ENCODE assay signal across 1 cellular context in the genomic region with DNA sequence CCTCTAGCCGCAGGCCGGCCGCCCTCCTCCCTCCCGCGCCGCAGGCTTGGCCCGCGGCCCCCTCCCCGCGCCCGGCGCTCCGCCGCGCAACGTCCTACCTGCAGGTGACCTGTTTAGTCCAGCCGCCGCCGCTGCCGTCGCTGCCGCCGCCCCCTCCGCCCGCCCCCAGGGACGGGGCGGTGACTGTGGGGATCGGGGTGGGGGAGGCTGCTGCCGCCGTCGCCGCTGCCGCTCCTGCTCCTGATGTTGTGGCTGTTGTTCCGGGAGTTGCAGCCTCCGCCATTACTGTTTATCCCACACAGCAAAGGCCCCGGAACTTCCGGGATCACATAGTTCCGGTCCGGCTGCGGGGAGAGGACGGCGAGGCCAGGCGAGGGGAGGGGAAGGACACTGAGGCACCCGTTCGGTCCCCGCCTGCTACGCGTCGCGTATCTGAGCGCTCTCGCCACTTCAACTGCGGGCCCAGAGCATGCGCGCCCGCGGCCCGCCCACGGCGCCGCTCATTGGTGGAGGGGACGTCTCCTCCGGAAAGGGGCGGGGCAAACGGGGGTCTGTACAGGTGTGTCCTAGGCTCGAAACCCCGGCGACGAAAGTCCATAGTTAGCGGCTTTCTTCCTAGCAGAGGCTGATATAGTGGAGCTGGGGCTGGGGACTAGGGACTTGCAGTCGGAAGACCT.
TF ChIP-seq lines count a peak whose summit lies in the region.

A gene with protein sequence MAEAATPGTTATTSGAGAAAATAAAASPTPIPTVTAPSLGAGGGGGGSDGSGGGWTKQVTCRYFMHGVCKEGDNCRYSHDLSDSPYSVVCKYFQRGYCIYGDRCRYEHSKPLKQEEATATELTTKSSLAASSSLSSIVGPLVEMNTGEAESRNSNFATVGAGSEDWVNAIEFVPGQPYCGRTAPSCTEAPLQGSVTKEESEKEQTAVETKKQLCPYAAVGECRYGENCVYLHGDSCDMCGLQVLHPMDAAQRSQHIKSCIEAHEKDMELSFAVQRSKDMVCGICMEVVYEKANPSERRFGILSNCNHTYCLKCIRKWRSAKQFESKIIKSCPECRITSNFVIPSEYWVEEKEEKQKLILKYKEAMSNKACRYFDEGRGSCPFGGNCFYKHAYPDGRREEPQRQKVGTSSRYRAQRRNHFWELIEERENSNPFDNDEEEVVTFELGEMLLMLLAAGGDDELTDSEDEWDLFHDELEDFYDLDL (minus strand): TSS at position 444 of the 677 bp plus-strand sequence. CDS start 161 bp downstream, at position 283.

TF ChIP-seq in HCT116, 20 proteins besides CTCF, POLR2A, EP300 and RAD21 (continued from another document):
- TF ChIP-seq, protein P1, sequence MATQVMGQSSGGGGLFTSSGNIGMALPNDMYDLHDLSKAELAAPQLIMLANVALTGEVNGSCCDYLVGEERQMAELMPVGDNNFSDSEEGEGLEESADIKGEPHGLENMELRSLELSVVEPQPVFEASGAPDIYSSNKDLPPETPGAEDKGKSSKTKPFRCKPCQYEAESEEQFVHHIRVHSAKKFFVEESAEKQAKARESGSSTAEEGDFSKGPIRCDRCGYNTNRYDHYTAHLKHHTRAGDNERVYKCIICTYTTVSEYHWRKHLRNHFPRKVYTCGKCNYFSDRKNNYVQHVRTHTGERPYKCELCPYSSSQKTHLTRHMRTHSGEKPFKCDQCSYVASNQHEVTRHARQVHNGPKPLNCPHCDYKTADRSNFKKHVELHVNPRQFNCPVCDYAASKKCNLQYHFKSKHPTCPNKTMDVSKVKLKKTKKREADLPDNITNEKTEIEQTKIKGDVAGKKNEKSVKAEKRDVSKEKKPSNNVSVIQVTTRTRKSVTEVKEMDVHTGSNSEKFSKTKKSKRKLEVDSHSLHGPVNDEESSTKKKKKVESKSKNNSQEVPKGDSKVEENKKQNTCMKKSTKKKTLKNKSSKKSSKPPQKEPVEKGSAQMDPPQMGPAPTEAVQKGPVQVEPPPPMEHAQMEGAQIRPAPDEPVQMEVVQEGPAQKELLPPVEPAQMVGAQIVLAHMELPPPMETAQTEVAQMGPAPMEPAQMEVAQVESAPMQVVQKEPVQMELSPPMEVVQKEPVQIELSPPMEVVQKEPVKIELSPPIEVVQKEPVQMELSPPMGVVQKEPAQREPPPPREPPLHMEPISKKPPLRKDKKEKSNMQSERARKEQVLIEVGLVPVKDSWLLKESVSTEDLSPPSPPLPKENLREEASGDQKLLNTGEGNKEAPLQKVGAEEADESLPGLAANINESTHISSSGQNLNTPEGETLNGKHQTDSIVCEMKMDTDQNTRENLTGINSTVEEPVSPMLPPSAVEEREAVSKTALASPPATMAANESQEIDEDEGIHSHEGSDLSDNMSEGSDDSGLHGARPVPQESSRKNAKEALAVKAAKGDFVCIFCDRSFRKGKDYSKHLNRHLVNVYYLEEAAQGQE (IDR thresholded peaks at IDR 0.05; ENCODE audit: low read depth) = no peak
- TF ChIP-seq, protein P2, sequence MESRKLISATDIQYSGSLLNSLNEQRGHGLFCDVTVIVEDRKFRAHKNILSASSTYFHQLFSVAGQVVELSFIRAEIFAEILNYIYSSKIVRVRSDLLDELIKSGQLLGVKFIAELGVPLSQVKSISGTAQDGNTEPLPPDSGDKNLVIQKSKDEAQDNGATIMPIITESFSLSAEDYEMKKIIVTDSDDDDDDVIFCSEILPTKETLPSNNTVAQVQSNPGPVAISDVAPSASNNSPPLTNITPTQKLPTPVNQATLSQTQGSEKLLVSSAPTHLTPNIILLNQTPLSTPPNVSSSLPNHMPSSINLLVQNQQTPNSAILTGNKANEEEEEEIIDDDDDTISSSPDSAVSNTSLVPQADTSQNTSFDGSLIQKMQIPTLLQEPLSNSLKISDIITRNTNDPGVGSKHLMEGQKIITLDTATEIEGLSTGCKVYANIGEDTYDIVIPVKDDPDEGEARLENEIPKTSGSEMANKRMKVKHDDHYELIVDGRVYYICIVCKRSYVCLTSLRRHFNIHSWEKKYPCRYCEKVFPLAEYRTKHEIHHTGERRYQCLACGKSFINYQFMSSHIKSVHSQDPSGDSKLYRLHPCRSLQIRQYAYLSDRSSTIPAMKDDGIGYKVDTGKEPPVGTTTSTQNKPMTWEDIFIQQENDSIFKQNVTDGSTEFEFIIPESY (IDR thresholded peaks at IDR 0.05; ENCODE audit: extremely low read depth, insufficient replicate concordance, low read length) = peak; percentile 23
- no peak; the same call in 1 of the 2 replicates for TF ChIP-seq CBX3 (IDR thresholded peaks at IDR 0.05; ENCODE audit: low read depth)
- TF ChIP-seq EZH2 (IDR thresholded peaks at IDR 0.05) = no peak
